In genomic region chr12:79927772-79928474, GRCh38 we compare ENCODE assay signal across 8 cellular contexts. TPM values are rescaled to one million over a fixed set of nuclear protein-coding genes. Genes with fewer than 3 reads are reported as not detected.
DNase-seq lines count a peak whose midpoint lies in the region; ATAC-seq and TF ChIP-seq lines count a peak whose summit lies in the region.

No MANE protein-coding gene starts in this region.

- H3K9me3 ChIP-seq in osteoblast (ENCODE audit: low read depth, low read length), result no peaks in the 10 kb centered on the region

- intact Hi-C loops in cardiac septum (cut with DNase I), result no loop called here

- no peak overlapping the region for H2AFZ ChIP-seq in osteoblast (ENCODE audit: low read length)

- H4K20me1 ChIP-seq in osteoblast (ENCODE audit: insufficient read depth, low read length), result peaks cover 65% of the 10 kb centered on the region

- H3K27ac ChIP-seq in osteoblast (ENCODE audit: low read depth, low read length), result peak overlapping the region; percentile 31

- peak overlapping the region; percentile 31 for H3K4me2 ChIP-seq in osteoblast (ENCODE audit: insufficient read depth, low read length)

- peaks cover 100% of the 10 kb centered on the region for H3K79me2 ChIP-seq in osteoblast (ENCODE audit: insufficient read depth, low read length)

- DNase-seq in GM04504 (ENCODE audit: low read depth) (peak; percentile 25), activated T-cell treated with anti-CD3 and anti-CD28 coated beads for 4 hours (peak; percentile 17), osteoblast (ENCODE audit: insufficient read length, low spot score, missing footprints) (no peak), DMS79 (lab: John Stamatoyannopoulos, UW) (no peak), NCI-H1930 (lab: John Stamatoyannopoulos, UW) (no peak), cardiac septum (ENCODE audit: low spot score) (no peak)

- peaks cover 12% of the 10 kb centered on the region for H3K4me1 ChIP-seq in osteoblast (ENCODE audit: insufficient read depth, low read length)

- TF ChIP-seq CTCF in osteoblast (IDR thresholded peaks at IDR 0.05; ENCODE audit: extremely low read depth, low read depth, low read length), result no peak

- no peaks in the 10 kb centered on the region for H3K27me3 ChIP-seq in osteoblast (ENCODE audit: insufficient read depth, low read length)

- no peak overlapping the region for H3K4me3 ChIP-seq in osteoblast (ENCODE audit: insufficient read depth, low read length)

- H3K36me3 ChIP-seq in osteoblast (ENCODE audit: insufficient read depth, low read length), result no peaks in the 10 kb centered on the region

- ATAC-seq in GM21390 (IDR thresholded peaks at IDR 0.05; ENCODE audit: unreplicated experiment), result peak; percentile 97
- peak; percentile 97 for ATAC-seq in HG03571 (IDR thresholded peaks at IDR 0.05; ENCODE audit: unreplicated experiment)

RNA-seq across cellular contexts. Expression of gene PPP1R12A, which starts 7.0 kb away (rescaled TPM):
- 118 and 165 TPM in 2 replicates for total RNA-seq in osteoblast
- 63.3 TPM for total RNA-seq in cardiac septum

Comparison
In these comparisons a context has a peak if more than half of its experiments do, and no peak if none do; other contexts are left out.
1. DNase-seq: peak in GM04504 (single experiment) and activated T-cell treated with anti-CD3 and anti-CD28 coated beads for 4 hours (single experiment); none in osteoblast (single experiment), DMS79 (single experiment), NCI-H1930 (0 of 2) and cardiac septum (single experiment).